1 cellular context compared by ENCODE assay signal in genomic region chr13:49587311-49587847, GRCh38.
TF ChIP-seq lines count a peak whose summit lies in the region.

No MANE protein-coding gene starts in this region.

TF ChIP-seq in SK-N-SH, 30 proteins besides CTCF, POLR2A, EP300 and RAD21 (continued from another document):
- no peak for TF ChIP-seq POLR2AphosphoS5 (IDR thresholded peaks at IDR 0.05; ENCODE audit: low read depth, low read length)
